8 cellular contexts compared by ENCODE assay signal in the genomic region with DNA sequence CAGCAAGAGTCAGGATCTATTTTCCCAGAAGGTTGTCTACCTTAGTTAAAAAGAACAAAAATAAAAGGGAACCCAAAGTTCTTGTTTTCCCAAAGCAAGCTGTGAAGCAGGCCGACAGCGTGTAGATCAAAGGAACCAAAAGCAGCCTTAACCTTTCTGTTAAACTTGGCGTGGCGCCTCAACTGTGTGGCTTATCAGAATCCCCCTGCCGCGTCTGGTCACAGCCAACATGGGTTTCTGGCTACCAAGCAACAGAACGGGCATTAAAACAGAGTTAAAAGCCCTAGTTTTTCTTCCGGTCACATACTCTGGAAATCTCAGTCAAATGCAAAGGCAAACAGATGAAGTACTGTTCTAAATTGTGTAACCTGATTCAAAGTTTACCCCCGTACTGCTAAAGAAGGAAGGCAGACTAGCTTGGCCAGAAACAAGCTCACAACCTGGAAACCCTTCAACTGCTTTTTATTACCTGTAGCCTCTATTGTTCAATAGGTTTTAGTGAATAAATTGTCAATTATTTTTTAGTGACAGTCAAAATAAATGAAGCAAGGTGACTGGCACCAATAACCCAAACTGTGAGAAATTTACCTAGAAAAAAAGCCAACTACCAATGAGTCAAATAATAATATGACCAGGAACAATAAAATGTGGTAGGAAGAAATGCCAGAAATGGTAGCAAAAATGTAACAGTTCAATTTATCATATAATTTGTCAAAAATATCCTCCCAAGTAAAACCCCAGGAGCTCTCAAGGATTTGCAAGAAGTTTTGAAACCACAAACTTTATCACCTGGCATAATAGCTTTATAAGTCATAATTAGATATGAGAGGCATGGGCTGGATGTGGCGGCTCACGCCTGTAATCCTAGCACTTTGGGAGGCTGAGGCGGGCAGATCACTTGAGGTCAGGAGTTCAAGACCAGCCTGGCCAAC. TPM values are rescaled to one million over a fixed set of nuclear protein-coding genes. Genes with fewer than 3 reads are reported as not detected.
DNase-seq lines count a peak whose midpoint lies in the region; ATAC-seq and TF ChIP-seq lines count a peak whose summit lies in the region.

No MANE protein-coding gene starts in this region.

- peaks cover 4% of the 10 kb centered on the region for H3K36me3 Mint-ChIP-seq in effector memory CD8-positive, alpha-beta T cell (ENCODE audit: insufficient read depth)

- H3K4me3 ChIP-seq in cardiac muscle cell (no peak overlapping the region), right atrium auricular region (no peak overlapping the region)

- DNase-seq in cardiac muscle cell (ENCODE audit: low read depth in 1 of 2, low spot score in 1 of 2), result peak; percentile 46 to 64
- DNase-seq in right atrium auricular region (ENCODE audit: low spot score), result no peak
- peak; percentile 75 for DNase-seq in SW480 (ENCODE audit: low spot score)
- no peak for DNase-seq in effector memory CD8-positive, alpha-beta T cell
- no peak for DNase-seq in sciatic nerve (ENCODE audit: low spot score)
- DNase-seq in islet precursor cell, result no peak

- peak; percentile 71 for ATAC-seq in effector memory CD8-positive, alpha-beta T cell (replicated peaks)
- ATAC-seq in sciatic nerve (peak; percentile 55), GM21390 (IDR thresholded peaks at IDR 0.05; ENCODE audit: unreplicated experiment) (no peak), GM19324 (IDR thresholded peaks at IDR 0.05; ENCODE audit: low FRiP score, unreplicated experiment) (no peak)

- intact Hi-C loops in sciatic nerve (cut with DNase I), result no loop called here

- H3K4me3 Mint-ChIP-seq in effector memory CD8-positive, alpha-beta T cell, result no peak overlapping the region

- peaks cover 5% of the 10 kb centered on the region for H3K36me3 ChIP-seq in cardiac muscle cell
- no peaks in the 10 kb centered on the region for H3K36me3 ChIP-seq in right atrium auricular region

- peaks cover 0 to 3% of the 10 kb centered on the region in 2 donors for H3K4me1 Mint-ChIP-seq in effector memory CD8-positive, alpha-beta T cell (ENCODE audit: low read depth in 2 of 2)

- H3K4me1 ChIP-seq in cardiac muscle cell (ENCODE audit: low read depth), result peaks cover 15% of the 10 kb centered on the region
- peaks cover 0 to 16% of the 10 kb centered on the region in 2 donors for H3K4me1 ChIP-seq in right atrium auricular region

- no peaks in the 10 kb centered on the region for H3K9me3 Mint-ChIP-seq in effector memory CD8-positive, alpha-beta T cell

- H3K9me3 ChIP-seq in cardiac muscle cell (ENCODE audit: low read depth), result no peaks in the 10 kb centered on the region
- H3K9me3 ChIP-seq in right atrium auricular region, result no peaks in the 10 kb centered on the region

- no peak overlapping the region for H3K27ac Mint-ChIP-seq in effector memory CD8-positive, alpha-beta T cell

- no peaks in the 10 kb centered on the region for H3K27me3 Mint-ChIP-seq in effector memory CD8-positive, alpha-beta T cell

- H3K27ac ChIP-seq in cardiac muscle cell (peak overlapping the region; percentile 83), right atrium auricular region (no peak overlapping the region)

- H3K27me3 ChIP-seq in cardiac muscle cell (no peaks in the 10 kb centered on the region), right atrium auricular region (no peaks in the 10 kb centered on the region)

- TF ChIP-seq CTCF in cardiac muscle cell (IDR thresholded peaks at IDR 0.05; ENCODE audit: low read depth, low read length) (no peak), right atrium auricular region (IDR thresholded peaks at IDR 0.05) (no peak)

RNA-seq across cellular contexts. Expression of a gene that starts 21.4 kb away (rescaled TPM):
- total RNA-seq in cardiac muscle cell (49.2 and 143 TPM in 2 replicates), right atrium auricular region (10 to 100 TPM in 1 of 2 donors, 1 to 10 TPM in 1; 6.1 to 10.3 TPM), sciatic nerve (38.0 TPM)
- 37.6 and 41.3 TPM in 2 replicates for polyA plus RNA-seq in cardiac muscle cell

Comparison
In these comparisons a context has a peak if more than half of its experiments do, and no peak if none do; other contexts are left out.
1. DNase-seq: peak in cardiac muscle cell (2 of 2) and SW480 (single experiment); none in right atrium auricular region (single experiment), effector memory CD8-positive, alpha-beta T cell (0 of 3), sciatic nerve (single experiment) and islet precursor cell (single experiment).
2. ATAC-seq: peak in effector memory CD8-positive, alpha-beta T cell (single experiment) and sciatic nerve (single experiment); none in GM21390 (single experiment) and GM19324 (single experiment).